ENCODE assay signal across 8 cellular contexts in the genomic region with DNA sequence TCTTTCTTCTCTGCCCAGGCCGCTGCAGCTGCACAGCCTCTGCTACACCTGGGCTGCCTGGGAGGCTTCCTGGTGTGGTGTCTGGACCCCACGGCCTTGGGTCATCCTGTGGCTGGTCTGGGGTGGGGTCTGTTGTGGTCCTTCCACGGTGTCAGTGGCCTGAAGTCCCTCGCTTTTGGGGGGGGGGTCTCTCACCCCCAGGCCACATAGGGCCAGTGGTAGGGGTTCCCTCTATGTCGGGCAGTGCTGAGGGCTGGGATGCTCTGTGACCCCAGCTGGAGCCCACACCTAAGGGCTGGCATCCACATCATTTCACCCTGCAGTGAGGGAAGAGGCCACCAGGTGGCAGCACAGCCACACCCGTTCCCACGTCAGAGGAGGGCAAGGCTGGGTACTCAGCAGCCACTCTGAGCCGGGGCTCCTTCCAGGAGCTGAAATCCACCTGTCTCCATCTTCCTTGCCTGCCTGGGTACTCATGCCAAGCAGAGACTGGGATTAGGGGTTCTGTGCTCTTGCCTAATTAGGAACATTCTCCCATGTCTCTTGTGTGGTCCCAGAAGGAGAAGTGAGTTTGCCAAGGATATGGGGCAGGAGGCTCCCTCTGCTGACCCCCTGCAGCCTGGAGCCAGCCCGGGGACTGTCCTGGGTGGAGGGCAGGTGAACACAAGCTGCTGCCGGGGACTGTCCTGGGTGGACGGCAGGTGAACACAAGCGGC. TPM values are rescaled to one million over a fixed set of nuclear protein-coding genes. Genes with fewer than 3 reads are reported as not detected.
DNase-seq lines count a peak whose midpoint lies in the region; ATAC-seq and TF ChIP-seq lines count a peak whose summit lies in the region.

No MANE protein-coding gene starts in this region.

- POLR2A ChIA-PET in CD4-positive, alpha-beta T cell (lab: Charles Lee): interaction anchor here (0.6 kb wide), 1 partner anchor 19 kb away, joined by 3 read pairs; no protein-coding TSS in a partner anchor

- no peaks in the 10 kb centered on the region for H3K9me3 Mint-ChIP-seq in CD4-positive, alpha-beta T cell

- H3K27me3 ChIP-seq in CD4-positive, alpha-beta T cell (ENCODE audit: control insufficient read depth, insufficient read depth, low read length): no peaks in the 10 kb centered on the region

- peak; percentile 93 for ATAC-seq in CD4-positive, alpha-beta T cell (ENCODE audit: poor library complexity)
- peak; percentile 46 for ATAC-seq in HG02642 (IDR thresholded peaks at IDR 0.05; ENCODE audit: poor library complexity, unreplicated experiment)
- no peak for ATAC-seq in GM18502 (IDR thresholded peaks at IDR 0.05; ENCODE audit: poor library complexity, unreplicated experiment)

- TF ChIP-seq CTCF in CD4-positive, alpha-beta T cell (IDR thresholded peaks at IDR 0.05): peak; percentile 91

- H3K4me3 Mint-ChIP-seq in CD4-positive, alpha-beta T cell: no peak overlapping the region

- no peak overlapping the region for H3K27ac Mint-ChIP-seq in CD4-positive, alpha-beta T cell

- intact Hi-C loops in CD4-positive, alpha-beta T cell (cut with DNase I, micrococcal nuclease): loop anchor here (1.0 to 5.0 kb wide), 3 partner anchors 304 to 905 kb away; no protein-coding TSS in a partner anchor

- H3K4me1 Mint-ChIP-seq in CD4-positive, alpha-beta T cell (ENCODE audit: low read depth): no peaks in the 10 kb centered on the region

- H3K27ac ChIP-seq in CD4-positive, alpha-beta T cell (ENCODE audit: low read depth, low read length): no peak overlapping the region

- DNase-seq in CD4-positive, alpha-beta T cell: peak; percentile 51 to 84 (median 66)
- DNase-seq in NCI-H748 treated with DMSO at 0.1 percent for 48 hours (lab: John Stamatoyannopoulos, UW): peak; percentile 2
- DNase-seq in activated CD8-positive, alpha-beta memory T cell treated with anti-CD3 and anti-CD28 coated beads, Interleukin-2, amount 50 U/mL, for 4 hours: peak; percentile 67
- DNase-seq in epidermal melanocyte (ENCODE audit: insufficient read length, low spot score): peak; percentile 95
- peak; percentile 69 for DNase-seq in myocyte (ENCODE audit: low read depth)
- peak; percentile 27 to 59 for DNase-seq in stimulated activated CD8-positive, alpha-beta memory T cell treated with anti-CD3 and anti-CD28 coated beads, Interleukin-7, amount 100 ng/mL, for 4 hours (ENCODE audit: low read depth in 2 of 2)

- CTCF ChIA-PET in CD4-positive, alpha-beta T cell (lab: Charles Lee): interaction anchor here (0.6 to 2.0 kb wide), 9 partner anchors 9 to 313 kb away, joined by 3 to 11 read pairs (median 3); no protein-coding TSS in a partner anchor

- no peaks in the 10 kb centered on the region for H3K9me3 ChIP-seq in CD4-positive, alpha-beta T cell (ENCODE audit: control insufficient read depth, low read length)

- H3K36me3 Mint-ChIP-seq in CD4-positive, alpha-beta T cell (ENCODE audit: low read depth): peaks cover 15% of the 10 kb centered on the region

- peaks cover 4% of the 10 kb centered on the region for H3K27me3 Mint-ChIP-seq in CD4-positive, alpha-beta T cell

RNA-seq across cellular contexts. Expression of gene ENGASE, which starts 13.0 kb away (rescaled TPM):
- 10 to 100 TPM; 49.8 to 50.9 TPM for total RNA-seq in CD4-positive, alpha-beta T cell
- 27.5 and 36.8 TPM in 2 replicates for total RNA-seq in myocyte
- 28.6 TPM for polyA plus RNA-seq in myocyte (2012)

Comparison
In these comparisons a context has a peak if more than half of its experiments do, and no peak if none do; other contexts are left out.
1. DNase-seq: peak in every context shown above with its lines; median percentile 95 in epidermal melanocyte; 69 in myocyte; 67 in activated CD8-positive, alpha-beta memory T cell treated with anti-CD3 and anti-CD28 coated beads, Interleukin-2, amount 50 U/mL, for 4 hours; 66 in CD4-positive, alpha-beta T cell; 43 in stimulated activated CD8-positive, alpha-beta memory T cell treated with anti-CD3 and anti-CD28 coated beads, Interleukin-7, amount 100 ng/mL, for 4 hours; 2 in NCI-H748 treated with DMSO at 0.1 percent for 48 hours.